In the genomic region with DNA sequence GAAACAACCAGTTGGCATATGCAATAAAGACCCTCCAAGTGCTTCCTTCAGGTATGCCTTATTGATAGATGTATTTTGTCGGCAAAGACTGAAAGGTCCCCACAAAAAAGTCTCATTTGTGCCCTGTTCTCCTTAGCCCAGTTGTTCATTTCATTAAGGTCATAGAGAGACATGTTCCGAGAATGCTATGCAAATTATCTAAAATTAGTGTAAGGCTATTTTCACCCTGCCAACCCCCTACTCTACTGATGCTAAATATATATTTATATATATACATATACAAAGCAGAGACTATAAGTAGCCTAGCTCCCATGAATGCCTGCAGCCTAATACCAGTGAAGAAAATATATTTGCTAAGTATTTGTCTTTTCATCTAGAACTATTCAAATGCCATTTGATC, we compare ENCODE assay signal across 1 cellular context.
TF ChIP-seq lines count a peak whose summit lies in the region.

No MANE protein-coding gene starts in this region.

TF ChIP-seq in GM12878, 131 proteins besides CTCF, POLR2A, EP300 and RAD21 (continued from another document):
- TF ChIP-seq PBX3 (IDR thresholded peaks at IDR 0.05; ENCODE audit: insufficient replicate concordance, low read depth, low read length), result no peak
- TF ChIP-seq ZBED1 (IDR thresholded peaks at IDR 0.05; ENCODE audit: borderline replicate concordance), result peak; percentile 43; the same call in 1 of the 2 replicates
- TF ChIP-seq POLR2AphosphoS5 (IDR thresholded peaks at IDR 0.05; ENCODE audit: low read length), result no peak
- peak; percentile 48; the same call in 1 of the 2 replicates for TF ChIP-seq CREM (IDR thresholded peaks at IDR 0.05; ENCODE audit: low read depth)
- peak; percentile 32; the same call in 1 of the 2 replicates for TF ChIP-seq FOXM1 (IDR thresholded peaks at IDR 0.05; ENCODE audit: low read depth, low read length)
